Comparison of ENCODE assay signal across 8 cellular contexts in genomic region chr16:58129097-58129936, GRCh38. TPM values are rescaled to one million over a fixed set of nuclear protein-coding genes. Genes with fewer than 3 reads are reported as not detected.
DNase-seq lines count a peak whose midpoint lies in the region; ATAC-seq and TF ChIP-seq lines count a peak whose summit lies in the region.

Gene CFAP20, minus strand, starts transcription at chr16:58129381. Its CDS starts 266 bp downstream, at chr16:58129115.

- peak within 1 kb of the TSS; percentile 97 for H3K4me3 ChIP-seq in left ventricle myocardium inferior

- no peaks in the 10 kb centered on the region for H3K27me3 Mint-ChIP-seq in progenitor cell of endocrine pancreas

- H3K27ac ChIP-seq in angular gyrus (ENCODE audit: low read depth, low read length) (peak within 1 kb of the TSS; percentile 88), left ventricle myocardium inferior (replicated peaks) (peak within 1 kb of the TSS; percentile 96)

- H3K4me3 Mint-ChIP-seq in progenitor cell of endocrine pancreas (ENCODE audit: low read depth): peak within 1 kb of the TSS; percentile 92

- intact Hi-C loops in left ventricle myocardium inferior (cut with micrococcal nuclease): loop anchor here (5.0 kb wide), 1 partner anchor 97 kb away; no protein-coding TSS in a partner anchor

- peaks cover 31% of the 10 kb centered on the region for H3K4me1 Mint-ChIP-seq in progenitor cell of endocrine pancreas (ENCODE audit: low read depth)

- H3K9me3 Mint-ChIP-seq in progenitor cell of endocrine pancreas (ENCODE audit: low read depth): peaks cover 5% of the 10 kb centered on the region

- H3K36me3 Mint-ChIP-seq in progenitor cell of endocrine pancreas (ENCODE audit: insufficient read depth): peaks cover 5% of the 10 kb centered on the region

- peak within 1 kb of the TSS; percentile 91 for H3K27ac Mint-ChIP-seq in progenitor cell of endocrine pancreas

- TF ChIP-seq CTCF in left ventricle myocardium inferior (IDR thresholded peaks at IDR 0.05; ENCODE audit: borderline replicate concordance): no peak
- no peak for TF ChIP-seq CTCF in progenitor cell of endocrine pancreas (IDR thresholded peaks at IDR 0.05; ENCODE audit: unreplicated experiment)

- DNase-seq in NCI-H187 (lab: John Stamatoyannopoulos, UW): peak; percentile 85 to 94
- DNase-seq in T-helper 2 cell: peak; percentile 90 to 100 (median 94)
- DNase-seq in left ventricle myocardium inferior: peak; percentile 99
- peak; percentile 96 for DNase-seq in progenitor cell of endocrine pancreas (ENCODE audit: low spot score, unreplicated experiment)
- DNase-seq in ureter (ENCODE audit: low spot score): peak; percentile 99

- no peaks in the 10 kb centered on the region for H3K27me3 ChIP-seq in left ventricle myocardium inferior (ENCODE audit: low read depth)

- no peaks in the 10 kb centered on the region for H3K36me3 ChIP-seq in left ventricle myocardium inferior

- H3K4me1 ChIP-seq in left ventricle myocardium inferior: peaks cover 52% of the 10 kb centered on the region

- peak; percentile 92 for ATAC-seq in GM18498 (IDR thresholded peaks at IDR 0.05; ENCODE audit: unreplicated experiment)
- ATAC-seq in HG02938 (IDR thresholded peaks at IDR 0.05; ENCODE audit: unreplicated experiment): peak; percentile 76

- peaks cover 8% of the 10 kb centered on the region for H3K9me3 ChIP-seq in left ventricle myocardium inferior (replicated peaks)

RNA-seq across cellular contexts. Expression of gene CFAP20, which starts in this region (rescaled TPM):
- total RNA-seq in left ventricle myocardium inferior (34.5 TPM), progenitor cell of endocrine pancreas (45.9 and 52.4 TPM in 2 replicates), ureter (26.4 TPM)

Comparison
In these comparisons a context has a peak if more than half of its experiments do, and no peak if none do; other contexts are left out.
1. Peak in every context shown above with its lines: DNase-seq, ATAC-seq, H3K4me3 ChIP-seq and H3K27ac ChIP-seq.